9 cellular contexts compared by ENCODE assay signal in the genomic region with DNA sequence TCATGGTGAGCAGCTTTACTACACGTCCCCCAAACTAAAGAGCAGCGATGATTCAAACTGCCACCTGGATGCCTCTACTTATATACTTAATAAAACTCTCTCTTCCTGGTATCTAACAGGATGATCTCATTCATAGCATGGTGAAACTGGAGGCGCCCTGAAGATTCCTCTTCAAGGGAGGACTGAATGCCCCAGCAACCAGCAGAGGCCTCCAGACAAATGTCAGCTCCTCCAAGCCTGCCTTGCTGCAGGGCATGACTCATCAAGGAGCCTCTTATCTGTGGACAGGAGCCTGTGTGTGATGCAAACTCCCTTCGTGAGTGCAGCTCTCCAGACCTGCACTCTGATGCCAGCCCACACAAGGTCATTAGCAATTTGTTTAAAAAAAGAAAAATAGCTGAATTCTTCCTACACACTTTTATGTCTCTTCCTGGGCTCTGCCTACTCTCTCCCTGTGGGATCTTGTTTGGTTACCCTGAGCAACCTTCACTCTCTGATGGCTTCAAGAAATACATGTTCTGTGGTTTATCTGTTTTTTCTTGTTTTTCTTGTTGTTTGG.
DNase-seq lines count a peak whose midpoint lies in the region; ATAC-seq lines count a peak whose summit lies in the region.
"Had no signal": no experiment of that assay in that cellular context is flagged by ENCODE, and none has a peak within 500 bp of the region (broad histone marks: within the 10 kb centered on the region; RNA-seq: fewer than 3 reads in every experiment).

No MANE protein-coding gene starts in this region.

- DNase-seq in EL (peak; percentile 94), NCI-H2227 (lab: John Stamatoyannopoulos, UW; ENCODE audit: unreplicated experiment) (peak; percentile 58), iPS-NIHi11 (ENCODE audit: low spot score) (peak; percentile 26), NCI-H526 (lab: John Stamatoyannopoulos, UW) (no peak), cortex of kidney (lab: John Stamatoyannopoulos, UW) (no peak)
- DNase-seq in activated T-cell treated with anti-CD3 and anti-CD28 coated beads, Interleukin-2, amount 50 U/mL, for 48 hours, result peak; percentile 52 to 60
- DNase-seq: naive B cell had no signal

- no peaks in the 10 kb centered on the region for H3K36me3 Mint-ChIP-seq in stimulated activated memory B cell treated with anti-CD40 and anti-IgM and Interleukin-4, amounts not matched to agents 10 μg/mL and 1 μg/mL and 100 μg/mL, for 72 hours
- H3K36me3 Mint-ChIP-seq: naive B cell had no signal

- no peaks in the 10 kb centered on the region for H3K27me3 Mint-ChIP-seq in stimulated activated memory B cell treated with anti-CD40 and anti-IgM and Interleukin-4, amounts not matched to agents 10 μg/mL and 1 μg/mL and 100 μg/mL, for 72 hours

- ATAC-seq in stimulated activated memory B cell treated with anti-CD40 and anti-IgM and Interleukin-4, amounts not matched to agents 10 μg/mL and 1 μg/mL and 100 μg/mL, for 72 hours, result peak; percentile 73
- no peak for ATAC-seq in GM18867 (IDR thresholded peaks at IDR 0.05; ENCODE audit: unreplicated experiment)

- H3K4me3 Mint-ChIP-seq in stimulated activated memory B cell treated with anti-CD40 and anti-IgM and Interleukin-4, amounts not matched to agents 10 μg/mL and 1 μg/mL and 100 μg/mL, for 72 hours, result no peak overlapping the region
- H3K4me3 Mint-ChIP-seq: naive B cell had no signal

- H3K27ac Mint-ChIP-seq in stimulated activated memory B cell treated with anti-CD40 and anti-IgM and Interleukin-4, amounts not matched to agents 10 μg/mL and 1 μg/mL and 100 μg/mL, for 72 hours, result no peak overlapping the region
- H3K27ac Mint-ChIP-seq: naive B cell had no signal

- no peaks in the 10 kb centered on the region for H3K9me3 Mint-ChIP-seq in stimulated activated memory B cell treated with anti-CD40 and anti-IgM and Interleukin-4, amounts not matched to agents 10 μg/mL and 1 μg/mL and 100 μg/mL, for 72 hours
- H3K9me3 Mint-ChIP-seq: naive B cell had no signal

- H3K4me1 Mint-ChIP-seq in stimulated activated memory B cell treated with anti-CD40 and anti-IgM and Interleukin-4, amounts not matched to agents 10 μg/mL and 1 μg/mL and 100 μg/mL, for 72 hours, result no peaks in the 10 kb centered on the region
- H3K4me1 Mint-ChIP-seq: naive B cell had no signal

Comparison
In these comparisons a context has a peak if more than half of its experiments do, and no peak if none do; other contexts are left out.
1. DNase-seq: peak in EL (single experiment), NCI-H2227 (single experiment), activated T-cell treated with anti-CD3 and anti-CD28 coated beads, Interleukin-2, amount 50 U/mL, for 48 hours (2 of 2) and iPS-NIHi11 (single experiment); none in NCI-H526 (0 of 2) and cortex of kidney (single experiment).